ENCODE assay signal across 20 cellular contexts in the genomic region with DNA sequence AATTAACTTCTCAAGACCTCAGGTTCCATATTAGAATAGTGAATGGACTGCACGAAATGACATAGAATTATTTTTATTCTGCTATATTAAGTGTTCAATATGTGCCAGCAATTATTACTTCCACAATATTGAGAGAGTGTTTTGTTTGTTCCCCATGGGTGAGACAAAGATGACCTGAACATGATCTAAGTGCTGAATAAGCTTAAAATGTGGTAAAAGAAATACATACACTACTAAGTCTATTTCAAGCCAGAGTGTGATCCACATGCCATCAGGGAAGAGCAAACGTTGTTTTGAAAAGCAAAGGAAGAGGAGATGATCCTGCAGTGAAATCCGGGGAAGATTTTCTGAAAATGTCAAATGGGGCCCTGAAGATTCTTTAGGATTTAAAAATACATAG. TPM values are rescaled to one million over a fixed set of nuclear protein-coding genes. Genes with fewer than 3 reads are reported as not detected.
DNase-seq lines count a peak whose midpoint lies in the region; ATAC-seq, FAIRE-seq and TF ChIP-seq lines count a peak whose summit lies in the region.
"Had no signal": no experiment of that assay in that cellular context is flagged by ENCODE, and none has a peak within 500 bp of the region (broad histone marks: within the 10 kb centered on the region; RNA-seq: fewer than 3 reads in every experiment).

No MANE protein-coding gene starts in this region.

- H2BK15ac ChIP-seq in IMR-90 (ENCODE audit: low read depth, low read length): no peak overlapping the region

- no peak for DNase-seq in HepG2 (ENCODE audit: low spot score)
- DNase-seq in right lobe of liver: no peak
- no peak for DNase-seq in IMR-90
- DNase-seq in lower leg skin (ENCODE audit: low spot score in 2 of 2): no peak
- DNase-seq in prostate gland (ENCODE audit: low spot score): no peak
- DNase-seq: 8988T; AML-193; Caco-2; Calu3; CD4-positive, alpha-beta T cell; CD8-positive, alpha-beta T cell; DMS79 treated with DMSO at 0.1 percent for 48 hours; GF-D8 had no signal

- intact Hi-C loops in HepG2 (cut with micrococcal nuclease; ENCODE audit: unreplicated experiment) (no loop called here), right lobe of liver (cut with DNase I) (no loop called here), IMR-90 (cut with micrococcal nuclease) (no loop called here), lower leg skin (cut with DNase I; ENCODE audit: low total_unique reads) (no loop called here), prostate gland (cut with DNase I) (no loop called here)

- H3K14ac ChIP-seq in IMR-90 (replicated peaks; ENCODE audit: low read depth, low read length): no peak overlapping the region

- no peak overlapping the region for H4K8ac ChIP-seq in IMR-90 (ENCODE audit: low read depth in 2 of 2, low read length in 2 of 2)

- H4K5ac ChIP-seq in IMR-90 (ENCODE audit: low read depth, low read length): no peak overlapping the region

- H3K9me3 ChIP-seq in HepG2 (ENCODE audit: low read length) (no peaks in the 10 kb centered on the region), right lobe of liver (no peaks in the 10 kb centered on the region), IMR-90 (ENCODE audit: control insufficient read depth, insufficient read depth, low read length) (peaks cover 2% of the 10 kb centered on the region; the same call in 1 of the 2 replicates), prostate gland (no peaks in the 10 kb centered on the region)
- H3K9me3 ChIP-seq: Caco-2 had no signal

- H3K27me3 ChIP-seq in HepG2 (ENCODE audit: control insufficient read depth in 1 of 2, insufficient read depth in 2 of 2, low read length in 2 of 2): no peaks in the 10 kb centered on the region; a peak in 1 of 5 replicates
- no peaks in the 10 kb centered on the region for H3K27me3 ChIP-seq in right lobe of liver
- H3K27me3 ChIP-seq in IMR-90 (ENCODE audit: control insufficient read depth, insufficient read depth, low read length): no peaks in the 10 kb centered on the region
- H3K27me3 ChIP-seq in prostate gland (replicated peaks; ENCODE audit: insufficient read depth): no peaks in the 10 kb centered on the region
- H3K27me3 ChIP-seq: BLaER1 treated with 17β-estradiol and CSF1 and Interleukin-3, amounts not matched to agents 10 nM and 100 nM had no signal

- no peak overlapping the region for H2BK20ac ChIP-seq in IMR-90 (ENCODE audit: low read depth, low read length)

- no peaks in the 10 kb centered on the region for H3K36me3 ChIP-seq in HepG2 (replicated peaks in 1 of 2; ENCODE audit: control insufficient read depth in 1 of 2, insufficient read depth in 2 of 2, low read length in 2 of 2)
- H3K36me3 ChIP-seq in right lobe of liver: no peaks in the 10 kb centered on the region
- no peaks in the 10 kb centered on the region for H3K36me3 ChIP-seq in IMR-90 (ENCODE audit: control insufficient read depth, insufficient read depth, low read length)
- no peaks in the 10 kb centered on the region for H3K36me3 ChIP-seq in prostate gland
- H3K36me3 ChIP-seq: BLaER1 treated with 17β-estradiol and CSF1 and Interleukin-3, amounts not matched to agents 10 nM and 100 nM had no signal

- ATAC-seq in HepG2 (no peak), right lobe of liver (no peak), IMR-90 (ENCODE audit: low read depth) (no peak)
- ATAC-seq: CD8-positive, alpha-beta T cell had no signal

- H3K56ac ChIP-seq in IMR-90 (ENCODE audit: extremely low read depth, insufficient read depth, low read length): no peak overlapping the region

- H3K18ac ChIP-seq in IMR-90 (ENCODE audit: low read depth, low read length): no peak overlapping the region

- WGBS in HepG2 (ENCODE audit: low lambda C conversion rate): 21% methylated on average over 3 of the region's 3 CpGs
- 49% methylated on average over 3 of the region's 3 CpGs for WGBS in right lobe of liver (ENCODE audit: insufficient coverage, low coverage, low lambda C conversion rate, missing lambda C conversion rate)
- no CpG with 5 or more reads among the region's 3 CpGs for WGBS in IMR-90 (ENCODE audit: extremely low coverage in 2 of 2, insufficient read length in 1 of 2), 2 experiments
- 74 to 87% methylated on average over 3 of the region's 3 CpGs for WGBS in lower leg skin, 2 donors
- WGBS in prostate gland: 80% methylated on average over 3 of the region's 3 CpGs

- CTCF ChIA-PET in HepG2 (lab: Yijun Ruan, JAX; ENCODE audit: low intra/inter-chr PET ratio, low total read pairs): no interaction called here
- CTCF ChIA-PET in IMR-90 (lab: Yijun Ruan, JAX): no interaction called here

- H2AK9ac ChIP-seq in IMR-90 (replicated peaks; ENCODE audit: low read depth, low read length, poor library complexity): no peak overlapping the region

- no peaks in the 10 kb centered on the region for H3K79me2 ChIP-seq in HepG2 (ENCODE audit: insufficient read depth, low read length)

- H2AK5ac ChIP-seq in IMR-90 (ENCODE audit: low read depth, low read length): no peak overlapping the region

- H3K9ac ChIP-seq in HepG2 (ENCODE audit: insufficient read depth, low read depth, low read length): no peak overlapping the region
- no peak overlapping the region for H3K9ac ChIP-seq in IMR-90 (ENCODE audit: low read depth, low read length)
- H3K9ac ChIP-seq: BLaER1 treated with 17β-estradiol and CSF1 and Interleukin-3, amounts not matched to agents 10 nM and 100 nM had no signal

- TF ChIP-seq POLR2A in HepG2 (IDR thresholded peaks at IDR 0.05; ENCODE audit: insufficient read depth in 1 of 2, low read depth in 2 of 2, low read length in 2 of 2) (no peak), right lobe of liver (IDR thresholded peaks at IDR 0.05) (no peak), IMR-90 (IDR thresholded peaks at IDR 0.05; ENCODE audit: low read depth, low read length) (no peak), lower leg skin (IDR thresholded peaks at IDR 0.05) (no peak), prostate gland (IDR thresholded peaks at IDR 0.05) (no peak)

- no peak overlapping the region for H2BK5ac ChIP-seq in IMR-90 (ENCODE audit: low read depth, low read length, poor library complexity, severe bottlenecking)

- H3K4me3 ChIP-seq in HepG2 (replicated peaks in 1 of 3; ENCODE audit: insufficient read depth in 1 of 3, low read depth in 2 of 3, low read length in 3 of 3): no peak overlapping the region
- H3K4me3 ChIP-seq in right lobe of liver: no peak overlapping the region
- H3K4me3 ChIP-seq in IMR-90 (ENCODE audit: insufficient read depth, low read depth, low read length): no peak overlapping the region
- H3K4me3 ChIP-seq in lower leg skin (ENCODE audit: low read depth, poor library complexity, severe bottlenecking): no peak overlapping the region
- H3K4me3 ChIP-seq in prostate gland: no peak overlapping the region
- H3K4me3 ChIP-seq: BLaER1 treated with 17β-estradiol and CSF1 and Interleukin-3, amounts not matched to agents 10 nM and 100 nM had no signal

- H3K4me2 ChIP-seq in HepG2 (ENCODE audit: low read depth, low read length): no peak overlapping the region
- H3K4me2 ChIP-seq in IMR-90 (ENCODE audit: low read depth, low read length): no peak overlapping the region
- H3K4me2 ChIP-seq: BLaER1 treated with 17β-estradiol and CSF1 and Interleukin-3, amounts not matched to agents 10 nM and 100 nM had no signal

- H3K27ac ChIP-seq in HepG2 (ENCODE audit: extremely low read length, insufficient read depth, low read length): no peak overlapping the region
- no peak overlapping the region for H3K27ac ChIP-seq in right lobe of liver
- H3K27ac ChIP-seq in IMR-90 (ENCODE audit: insufficient read depth, low read length): no peak overlapping the region
- H3K27ac ChIP-seq in prostate gland: no peak overlapping the region
- H3K27ac ChIP-seq: BLaER1 treated with 17β-estradiol and CSF1 and Interleukin-3, amounts not matched to agents 10 nM and 100 nM; C4-2B had no signal

- no peaks in the 10 kb centered on the region for H3K79me1 ChIP-seq in IMR-90 (ENCODE audit: low read depth in 1 of 2, low read length in 2 of 2)

- no peak for FAIRE-seq in HepG2 (lab: Jason Lieb, UNC)
- FAIRE-seq: A204.1, D721Med, G401.6, GM12891, GM19239 had no signal

- TF ChIP-seq CTCF in HepG2 (CRISPR knock-in tag; IDR thresholded peaks at IDR 0.05) (no peak), right lobe of liver (IDR thresholded peaks at IDR 0.05) (no peak), IMR-90 (conservative IDR thresholded peaks at IDR 0.05; ENCODE audit: low read depth, low read length) (no peak), lower leg skin (IDR thresholded peaks at IDR 0.05) (no peak), prostate gland (IDR thresholded peaks at IDR 0.05) (no peak)

- no peak overlapping the region for H3K23ac ChIP-seq in IMR-90 (ENCODE audit: low read depth, low read length)

- H3K4ac ChIP-seq in IMR-90 (ENCODE audit: low read depth, low read length): no peak overlapping the region

- H2AFZ ChIP-seq in HepG2 (ENCODE audit: low read length) (no peak overlapping the region), IMR-90 (replicated peaks; ENCODE audit: low read length, poor library complexity) (no peak overlapping the region)

- TF ChIP-seq RAD21 in HepG2 (CRISPR knock-in tag; IDR thresholded peaks at IDR 0.05) (no peak), IMR-90 (IDR thresholded peaks at IDR 0.05; ENCODE audit: low read length) (no peak)

- dilution Hi-C loops in IMR-90 (cut with HindIII; ENCODE audit: low sequenced_read_pairs, unreplicated experiment): no loop called here

- POLR2A ChIA-PET in HepG2 (lab: Yijun Ruan, JAX) (no interaction called here), IMR-90 (lab: Charles Lee; ENCODE audit: unreplicated experiment) (no interaction called here)

- H4K91ac ChIP-seq in IMR-90 (ENCODE audit: insufficient read depth, low read depth, low read length): no peak overlapping the region

- in situ Hi-C loops in HepG2 (cut with HindIII; ENCODE audit: extremely low pct_ligation_motif_present, low pct_unique_long_range_greater_than_20kb): no loop called here
- in situ Hi-C loops in IMR-90 (cut with MboI; ENCODE audit: low sequenced_read_pairs): no loop called here

- no peaks in the 10 kb centered on the region for H4K20me1 ChIP-seq in HepG2 (ENCODE audit: insufficient read depth, low read length)
- H4K20me1 ChIP-seq in IMR-90 (ENCODE audit: insufficient read depth, low read length): no peaks in the 10 kb centered on the region
- H4K20me1 ChIP-seq: BLaER1 treated with 17β-estradiol and CSF1 and Interleukin-3, amounts not matched to agents 10 nM and 100 nM had no signal

- H3K4me1 ChIP-seq in HepG2 (ENCODE audit: insufficient read depth, low read length) (no peaks in the 10 kb centered on the region), right lobe of liver (no peaks in the 10 kb centered on the region), IMR-90 (ENCODE audit: control insufficient read depth, insufficient read depth, low read length) (no peaks in the 10 kb centered on the region; the same call in 1 of the 2 replicates), prostate gland (replicated peaks) (no peaks in the 10 kb centered on the region)
- H3K4me1 ChIP-seq: Caco-2 had no signal

- BruUV-seq in HepG2 (replicated peaks; lab: Mats Ljungman, UMichigan): no TSS peak
- no TSS peak for BruUV-seq in IMR-90 (replicated peaks; lab: Mats Ljungman, UMichigan)

- no peaks in the 10 kb centered on the region for H3K9me1 ChIP-seq in IMR-90 (ENCODE audit: insufficient read depth, low read length)

- no peak for TF ChIP-seq EP300 in HepG2 (IDR thresholded peaks at IDR 0.05; ENCODE audit: low read depth in 2 of 2, low read length in 2 of 2)
- no peak for TF ChIP-seq EP300 in HepG2 (CRISPR knock-in tag; IDR thresholded peaks at IDR 0.05; ENCODE audit: borderline replicate concordance)

- H2BK120ac ChIP-seq in IMR-90 (ENCODE audit: low read depth, low read length): no peak overlapping the region

RNA-seq across cellular contexts. Expression of a gene that starts 59.8 kb away (rescaled TPM):
- 4.4 and 5.4 TPM in 2 replicates for total RNA-seq in HepG2 (2016; rRNA removed; fragmentation: Illumina TruSeq; extraction: Trizol)
- 2.4 and 2.8 TPM in 2 replicates for total RNA-seq in HepG2 (2016; cell fraction: cytosol; rRNA removed; fragmentation: Illumina TruSeq; extraction: Trizol; ENCODE audit: low read depth)
- total RNA-seq in HepG2 (2016; cell fraction: insoluble cytoplasmic fraction; rRNA removed; fragmentation: Illumina TruSeq; extraction: Trizol): 4.1 and 5.5 TPM in 2 replicates
- total RNA-seq in HepG2 (2016; cell fraction: membrane; rRNA removed; fragmentation: Illumina TruSeq; extraction: Trizol): 5.1 and 5.5 TPM in 2 replicates
- 16.6 and 18.1 TPM in 2 replicates for total RNA-seq in HepG2 (2016; cell fraction: nucleus; rRNA removed; fragmentation: Illumina TruSeq; extraction: Trizol)
- 5.8 and 6.4 TPM in 2 replicates for polyA plus RNA-seq in HepG2 (2011; rRNA removed)
- polyA plus RNA-seq in HepG2 (2011; cell fraction: cytosol; rRNA removed): 3.0 and 3.1 TPM in 2 replicates
- 18.7 and 27.2 TPM in 2 replicates for polyA plus RNA-seq in HepG2 (2011; cell fraction: nucleus; rRNA removed)
- polyA plus RNA-seq in HepG2 (2012): 6.5 and 6.7 TPM in 2 replicates
- polyA plus RNA-seq in HepG2 (2016; cell fraction: cytosol; fragmentation: Illumina TruSeq; extraction: Trizol; ENCODE audit: low read depth): 2.4 and 2.8 TPM in 2 replicates
- polyA plus RNA-seq in HepG2 (2016; cell fraction: insoluble cytoplasmic fraction; fragmentation: Illumina TruSeq; extraction: Trizol; ENCODE audit: low read depth): 7.5 and 8.8 TPM in 2 replicates
- 5.2 and 5.9 TPM in 2 replicates for polyA plus RNA-seq in HepG2 (2016; cell fraction: membrane; fragmentation: Illumina TruSeq; extraction: Trizol; ENCODE audit: low read depth)
- 13.0 and 13.3 TPM in 2 replicates for polyA plus RNA-seq in HepG2 (2016; cell fraction: nucleus; fragmentation: Illumina TruSeq; extraction: Trizol; ENCODE audit: insufficient read depth, low read depth)
- 10.3 and 32.7 TPM in 2 replicates for polyA minus RNA-seq in HepG2 (2011; rRNA and poly(A)+ RNA removed; ENCODE audit: low replicate concordance)
- 3.1 and 6.2 TPM in 2 replicates for polyA minus RNA-seq in HepG2 (2011; cell fraction: cytosol; rRNA and poly(A)+ RNA removed)
- polyA minus RNA-seq in HepG2 (2011; cell fraction: nucleus; rRNA and poly(A)+ RNA removed): 103 and 105 TPM in 2 replicates
- total RNA-seq in right lobe of liver: 10 to 100 TPM in 1 of 6 experiments, 1 to 10 TPM in 5; 2.9 to 18.3 (median 4.3) TPM
- 16.7 and 56.5 TPM in 2 replicates for total RNA-seq in IMR-90 (2012; rRNA removed)
- 34.5 and 45.0 TPM in 2 replicates for polyA plus RNA-seq in IMR-90 (2012; rRNA removed)
- 33.2 and 58.6 TPM in 2 replicates for polyA plus RNA-seq in IMR-90 (2012; cell fraction: cytosol; rRNA removed)
- 85.5 and 137 TPM in 2 replicates for polyA plus RNA-seq in IMR-90 (2012; cell fraction: nucleus; rRNA removed; ENCODE audit: low replicate concordance)
- total RNA-seq in lower leg skin: 10 to 100 TPM in 3 of 4 donors, 1 to 10 TPM in 1; 7.3 to 29.1 (median 18.1) TPM
- total RNA-seq in prostate gland: 10 to 100 TPM; 23.0 to 25.8 TPM
